ENCODE assay signal across 1 cellular context in genomic region chr16:66434619-66435430, GRCh38.
TF ChIP-seq lines count a peak whose summit lies in the region.

No MANE protein-coding gene starts in this region.

TF ChIP-seq in HepG2, 621 proteins besides CTCF, POLR2A, EP300 and RAD21 (continued from another document):
- TF ChIP-seq, protein P1, sequence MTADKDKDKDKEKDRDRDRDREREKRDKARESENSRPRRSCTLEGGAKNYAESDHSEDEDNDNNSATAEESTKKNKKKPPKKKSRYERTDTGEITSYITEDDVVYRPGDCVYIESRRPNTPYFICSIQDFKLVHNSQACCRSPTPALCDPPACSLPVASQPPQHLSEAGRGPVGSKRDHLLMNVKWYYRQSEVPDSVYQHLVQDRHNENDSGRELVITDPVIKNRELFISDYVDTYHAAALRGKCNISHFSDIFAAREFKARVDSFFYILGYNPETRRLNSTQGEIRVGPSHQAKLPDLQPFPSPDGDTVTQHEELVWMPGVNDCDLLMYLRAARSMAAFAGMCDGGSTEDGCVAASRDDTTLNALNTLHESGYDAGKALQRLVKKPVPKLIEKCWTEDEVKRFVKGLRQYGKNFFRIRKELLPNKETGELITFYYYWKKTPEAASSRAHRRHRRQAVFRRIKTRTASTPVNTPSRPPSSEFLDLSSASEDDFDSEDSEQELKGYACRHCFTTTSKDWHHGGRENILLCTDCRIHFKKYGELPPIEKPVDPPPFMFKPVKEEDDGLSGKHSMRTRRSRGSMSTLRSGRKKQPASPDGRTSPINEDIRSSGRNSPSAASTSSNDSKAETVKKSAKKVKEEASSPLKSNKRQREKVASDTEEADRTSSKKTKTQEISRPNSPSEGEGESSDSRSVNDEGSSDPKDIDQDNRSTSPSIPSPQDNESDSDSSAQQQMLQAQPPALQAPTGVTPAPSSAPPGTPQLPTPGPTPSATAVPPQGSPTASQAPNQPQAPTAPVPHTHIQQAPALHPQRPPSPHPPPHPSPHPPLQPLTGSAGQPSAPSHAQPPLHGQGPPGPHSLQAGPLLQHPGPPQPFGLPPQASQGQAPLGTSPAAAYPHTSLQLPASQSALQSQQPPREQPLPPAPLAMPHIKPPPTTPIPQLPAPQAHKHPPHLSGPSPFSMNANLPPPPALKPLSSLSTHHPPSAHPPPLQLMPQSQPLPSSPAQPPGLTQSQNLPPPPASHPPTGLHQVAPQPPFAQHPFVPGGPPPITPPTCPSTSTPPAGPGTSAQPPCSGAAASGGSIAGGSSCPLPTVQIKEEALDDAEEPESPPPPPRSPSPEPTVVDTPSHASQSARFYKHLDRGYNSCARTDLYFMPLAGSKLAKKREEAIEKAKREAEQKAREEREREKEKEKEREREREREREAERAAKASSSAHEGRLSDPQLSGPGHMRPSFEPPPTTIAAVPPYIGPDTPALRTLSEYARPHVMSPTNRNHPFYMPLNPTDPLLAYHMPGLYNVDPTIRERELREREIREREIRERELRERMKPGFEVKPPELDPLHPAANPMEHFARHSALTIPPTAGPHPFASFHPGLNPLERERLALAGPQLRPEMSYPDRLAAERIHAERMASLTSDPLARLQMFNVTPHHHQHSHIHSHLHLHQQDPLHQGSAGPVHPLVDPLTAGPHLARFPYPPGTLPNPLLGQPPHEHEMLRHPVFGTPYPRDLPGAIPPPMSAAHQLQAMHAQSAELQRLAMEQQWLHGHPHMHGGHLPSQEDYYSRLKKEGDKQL (CRISPR knock-in tag; IDR thresholded peaks at IDR 0.05; ENCODE audit: low read depth): no peak
- TF ChIP-seq ZNF274 (CRISPR knock-in tag; IDR thresholded peaks at IDR 0.05) (no peak), FOXK1 (CRISPR knock-in tag; IDR thresholded peaks at IDR 0.05; ENCODE audit: borderline replicate concordance, low read depth) (peak; percentile 41; the same call in 1 of the 2 replicates), ONECUT2 (CRISPR knock-in tag; IDR thresholded peaks at IDR 0.05) (no peak), ZFYVE20 (CRISPR knock-in tag; IDR thresholded peaks at IDR 0.05; ENCODE audit: borderline replicate concordance, low read depth) (no peak), ZNF7 (CRISPR knock-in tag; IDR thresholded peaks at IDR 0.05) (0 out of 2 replicates have a peak, but pooled peaks have one; percentile 5), IRF1 (CRISPR knock-in tag; IDR thresholded peaks at IDR 0.05; ENCODE audit: low read depth) (no peak), RFXAP (CRISPR knock-in tag; IDR thresholded peaks at IDR 0.05; ENCODE audit: borderline replicate concordance) (no peak; the same call in 1 of the 2 replicates), NFE2L1 (CRISPR knock-in tag; IDR thresholded peaks at IDR 0.05; ENCODE audit: borderline replicate concordance) (no peak), ISL2 (CRISPR knock-in tag; IDR thresholded peaks at IDR 0.05) (no peak), SSRP1 (CRISPR knock-in tag; IDR thresholded peaks at IDR 0.05) (no peak; the same call in 1 of the 2 replicates), RCOR2 (CRISPR knock-in tag; IDR thresholded peaks at IDR 0.05) (peak; percentile 40; the same call in 1 of the 2 replicates), ZFP41 (CRISPR knock-in tag; IDR thresholded peaks at IDR 0.05; ENCODE audit: borderline replicate concordance) (no peak), EEA1 (CRISPR knock-in tag; IDR thresholded peaks at IDR 0.05; ENCODE audit: borderline replicate concordance) (no peak), ZBTB44 (CRISPR knock-in tag; IDR thresholded peaks at IDR 0.05) (no peak), HOXD1 (CRISPR knock-in tag; IDR thresholded peaks at IDR 0.05) (no peak), ZFP36 (IDR thresholded peaks at IDR 0.05; ENCODE audit: borderline replicate concordance, low read depth, low read length, partially characterized antibody) (no peak), SETDB1 (CRISPR knock-in tag; IDR thresholded peaks at IDR 0.05; ENCODE audit: borderline replicate concordance) (no peak), ZSCAN30 (CRISPR knock-in tag; IDR thresholded peaks at IDR 0.05) (no peak), DNMT1 (CRISPR knock-in tag; IDR thresholded peaks at IDR 0.05) (0 out of 2 replicates have a peak, but pooled peaks have one; percentile 19), ZIK1 (CRISPR knock-in tag; IDR thresholded peaks at IDR 0.05; ENCODE audit: borderline replicate concordance, low read depth) (no peak), FOSL2 (CRISPR knock-in tag; IDR thresholded peaks at IDR 0.05) (peak; percentile 80), ZBTB26 (CRISPR knock-in tag; IDR thresholded peaks at IDR 0.05; ENCODE audit: borderline replicate concordance) (peak; percentile 81), SALL2 (CRISPR knock-in tag; IDR thresholded peaks at IDR 0.05) (no peak), SMAD9 (CRISPR knock-in tag; IDR thresholded peaks at IDR 0.05) (no peak), MAFF (IDR thresholded peaks at IDR 0.05; ENCODE audit: low read depth, low read length) (no peak), MIER3 (CRISPR knock-in tag; IDR thresholded peaks at IDR 0.05; ENCODE audit: borderline replicate concordance) (no peak)
- TF ChIP-seq, protein P2, sequence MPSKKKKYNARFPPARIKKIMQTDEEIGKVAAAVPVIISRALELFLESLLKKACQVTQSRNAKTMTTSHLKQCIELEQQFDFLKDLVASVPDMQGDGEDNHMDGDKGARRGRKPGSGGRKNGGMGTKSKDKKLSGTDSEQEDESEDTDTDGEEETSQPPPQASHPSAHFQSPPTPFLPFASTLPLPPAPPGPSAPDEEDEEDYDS (CRISPR knock-in tag; IDR thresholded peaks at IDR 0.05): no peak; the same call in none of the 2 replicates
- TF ChIP-seq, protein P3, sequence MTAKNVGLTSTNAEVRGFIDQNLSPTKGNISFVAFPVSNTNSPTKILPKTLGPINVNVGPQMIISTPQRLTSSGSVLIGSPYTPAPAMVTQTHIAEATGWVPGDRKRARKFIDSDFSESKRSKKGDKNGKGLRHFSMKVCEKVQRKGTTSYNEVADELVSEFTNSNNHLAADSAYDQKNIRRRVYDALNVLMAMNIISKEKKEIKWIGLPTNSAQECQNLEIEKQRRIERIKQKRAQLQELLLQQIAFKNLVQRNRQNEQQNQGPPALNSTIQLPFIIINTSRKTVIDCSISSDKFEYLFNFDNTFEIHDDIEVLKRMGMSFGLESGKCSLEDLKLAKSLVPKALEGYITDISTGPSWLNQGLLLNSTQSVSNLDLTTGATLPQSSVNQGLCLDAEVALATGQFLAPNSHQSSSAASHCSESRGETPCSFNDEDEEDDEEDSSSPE (CRISPR knock-in tag; IDR thresholded peaks at IDR 0.05): peak; percentile 46; the same call in 1 of the 2 replicates
- TF ChIP-seq, protein P4, sequence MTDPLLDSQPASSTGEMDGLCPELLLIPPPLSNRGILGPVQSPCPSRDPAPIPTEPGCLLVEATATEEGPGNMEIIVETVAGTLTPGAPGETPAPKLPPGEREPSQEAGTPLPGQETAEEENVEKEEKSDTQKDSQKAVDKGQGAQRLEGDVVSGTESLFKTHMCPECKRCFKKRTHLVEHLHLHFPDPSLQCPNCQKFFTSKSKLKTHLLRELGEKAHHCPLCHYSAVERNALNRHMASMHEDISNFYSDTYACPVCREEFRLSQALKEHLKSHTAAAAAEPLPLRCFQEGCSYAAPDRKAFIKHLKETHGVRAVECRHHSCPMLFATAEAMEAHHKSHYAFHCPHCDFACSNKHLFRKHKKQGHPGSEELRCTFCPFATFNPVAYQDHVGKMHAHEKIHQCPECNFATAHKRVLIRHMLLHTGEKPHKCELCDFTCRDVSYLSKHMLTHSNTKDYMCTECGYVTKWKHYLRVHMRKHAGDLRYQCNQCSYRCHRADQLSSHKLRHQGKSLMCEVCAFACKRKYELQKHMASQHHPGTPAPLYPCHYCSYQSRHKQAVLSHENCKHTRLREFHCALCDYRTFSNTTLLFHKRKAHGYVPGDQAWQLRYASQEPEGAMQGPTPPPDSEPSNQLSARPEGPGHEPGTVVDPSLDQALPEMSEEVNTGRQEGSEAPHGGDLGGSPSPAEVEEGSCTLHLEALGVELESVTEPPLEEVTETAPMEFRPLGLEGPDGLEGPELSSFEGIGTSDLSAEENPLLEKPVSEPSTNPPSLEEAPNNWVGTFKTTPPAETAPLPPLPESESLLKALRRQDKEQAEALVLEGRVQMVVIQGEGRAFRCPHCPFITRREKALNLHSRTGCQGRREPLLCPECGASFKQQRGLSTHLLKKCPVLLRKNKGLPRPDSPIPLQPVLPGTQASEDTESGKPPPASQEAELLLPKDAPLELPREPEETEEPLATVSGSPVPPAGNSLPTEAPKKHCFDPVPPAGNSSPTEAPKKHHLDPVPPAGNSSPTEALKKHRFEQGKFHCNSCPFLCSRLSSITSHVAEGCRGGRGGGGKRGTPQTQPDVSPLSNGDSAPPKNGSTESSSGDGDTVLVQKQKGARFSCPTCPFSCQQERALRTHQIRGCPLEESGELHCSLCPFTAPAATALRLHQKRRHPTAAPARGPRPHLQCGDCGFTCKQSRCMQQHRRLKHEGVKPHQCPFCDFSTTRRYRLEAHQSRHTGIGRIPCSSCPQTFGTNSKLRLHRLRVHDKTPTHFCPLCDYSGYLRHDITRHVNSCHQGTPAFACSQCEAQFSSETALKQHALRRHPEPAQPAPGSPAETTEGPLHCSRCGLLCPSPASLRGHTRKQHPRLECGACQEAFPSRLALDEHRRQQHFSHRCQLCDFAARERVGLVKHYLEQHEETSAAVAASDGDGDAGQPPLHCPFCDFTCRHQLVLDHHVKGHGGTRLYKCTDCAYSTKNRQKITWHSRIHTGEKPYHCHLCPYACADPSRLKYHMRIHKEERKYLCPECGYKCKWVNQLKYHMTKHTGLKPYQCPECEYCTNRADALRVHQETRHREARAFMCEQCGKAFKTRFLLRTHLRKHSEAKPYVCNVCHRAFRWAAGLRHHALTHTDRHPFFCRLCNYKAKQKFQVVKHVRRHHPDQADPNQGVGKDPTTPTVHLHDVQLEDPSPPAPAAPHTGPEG (CRISPR knock-in tag; IDR thresholded peaks at IDR 0.05): no peak
- TF ChIP-seq, protein P5, sequence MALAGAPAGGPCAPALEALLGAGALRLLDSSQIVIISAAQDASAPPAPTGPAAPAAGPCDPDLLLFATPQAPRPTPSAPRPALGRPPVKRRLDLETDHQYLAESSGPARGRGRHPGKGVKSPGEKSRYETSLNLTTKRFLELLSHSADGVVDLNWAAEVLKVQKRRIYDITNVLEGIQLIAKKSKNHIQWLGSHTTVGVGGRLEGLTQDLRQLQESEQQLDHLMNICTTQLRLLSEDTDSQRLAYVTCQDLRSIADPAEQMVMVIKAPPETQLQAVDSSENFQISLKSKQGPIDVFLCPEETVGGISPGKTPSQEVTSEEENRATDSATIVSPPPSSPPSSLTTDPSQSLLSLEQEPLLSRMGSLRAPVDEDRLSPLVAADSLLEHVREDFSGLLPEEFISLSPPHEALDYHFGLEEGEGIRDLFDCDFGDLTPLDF (CRISPR knock-in tag; IDR thresholded peaks at IDR 0.05): no peak
- TF ChIP-seq, protein P6, sequence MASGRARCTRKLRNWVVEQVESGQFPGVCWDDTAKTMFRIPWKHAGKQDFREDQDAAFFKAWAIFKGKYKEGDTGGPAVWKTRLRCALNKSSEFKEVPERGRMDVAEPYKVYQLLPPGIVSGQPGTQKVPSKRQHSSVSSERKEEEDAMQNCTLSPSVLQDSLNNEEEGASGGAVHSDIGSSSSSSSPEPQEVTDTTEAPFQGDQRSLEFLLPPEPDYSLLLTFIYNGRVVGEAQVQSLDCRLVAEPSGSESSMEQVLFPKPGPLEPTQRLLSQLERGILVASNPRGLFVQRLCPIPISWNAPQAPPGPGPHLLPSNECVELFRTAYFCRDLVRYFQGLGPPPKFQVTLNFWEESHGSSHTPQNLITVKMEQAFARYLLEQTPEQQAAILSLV (CRISPR knock-in tag; IDR thresholded peaks at IDR 0.05; ENCODE audit: borderline replicate concordance): no peak
